In genomic region chr18:10833656-10834055, GRCh38 we compare ENCODE assay signal across 27 cellular contexts.
"Had no signal": no experiment of that assay in that cellular context is flagged by ENCODE, and none has a peak within 500 bp of the region (broad histone marks: within the 10 kb centered on the region; RNA-seq: fewer than 3 reads in every experiment).

No MANE protein-coding gene starts in this region.

- H3K9me3 Mint-ChIP-seq: activated CD4-positive, alpha-beta memory T cell treated with anti-CD3 and anti-CD28 coated beads, Interleukin-2, amount 10 ng/mL, durations not matched to agents 7 days and 5 days; activated CD4-positive, alpha-beta T cell treated with anti-CD3 and anti-CD28 coated beads, Interleukin-2, amount 10 ng/mL, durations not matched to agents 7 days and 5 days; activated naive CD4-positive, alpha-beta T cell treated with anti-CD3 and anti-CD28 coated beads, Interleukin-2, amount 10 ng/mL, durations not matched to agents 7 days and 5 days; activated naive CD4-positive, alpha-beta T cell treated with anti-CD3 and anti-CD28 coated beads, Interleukin-2, amount 50 U/mL, for 72 hours; activated naive CD8-positive, alpha-beta T cell treated with anti-CD3 and anti-CD28 coated beads, Interleukin-2, amount 10 ng/mL, durations not matched to agents 7 days and 5 days; activated T-cell treated with anti-CD3 and anti-CD28 coated beads, Interleukin-2, amount 50 U/mL, for 72 hours; central memory CD8-positive, alpha-beta T cell had no signal

- H3K27ac Mint-ChIP-seq: activated CD4-positive, alpha-beta memory T cell treated with anti-CD3 and anti-CD28 coated beads, Interleukin-2, amount 10 ng/mL, durations not matched to agents 7 days and 5 days; activated CD4-positive, alpha-beta T cell treated with anti-CD3 and anti-CD28 coated beads, Interleukin-2, amount 10 ng/mL, durations not matched to agents 7 days and 5 days; activated naive CD4-positive, alpha-beta T cell treated with anti-CD3 and anti-CD28 coated beads, Interleukin-2, amount 10 ng/mL, durations not matched to agents 7 days and 5 days; activated naive CD4-positive, alpha-beta T cell treated with anti-CD3 and anti-CD28 coated beads, Interleukin-2, amount 50 U/mL, for 72 hours; activated naive CD8-positive, alpha-beta T cell treated with anti-CD3 and anti-CD28 coated beads, Interleukin-2, amount 10 ng/mL, durations not matched to agents 7 days and 5 days; activated T-cell treated with anti-CD3 and anti-CD28 coated beads, Interleukin-2, amount 50 U/mL, for 24 hours; activated T-cell treated with anti-CD3 and anti-CD28 coated beads, Interleukin-2, amount 50 U/mL, for 72 hours; endodermal cell; WTC11 had no signal

- ATAC-seq: activated naive CD4-positive, alpha-beta T cell treated with anti-CD3 and anti-CD28 coated beads, Interleukin-2, amount 50 U/mL, for 72 hours; activated T-cell treated with anti-CD3 and anti-CD28 coated beads, Interleukin-2, amount 50 U/mL, for 72 hours; esophagus mucosa; gastroesophageal sphincter; WTC11 had no signal

- DNase-seq: activated CD4-positive, alpha-beta memory T cell treated with anti-CD3 and anti-CD28 coated beads, Interleukin-2, amount 10 ng/mL, durations not matched to agents 7 days and 5 days; activated CD4-positive, alpha-beta T cell treated with anti-CD3 and anti-CD28 coated beads for 1 hour; activated CD4-positive, alpha-beta T cell treated with anti-CD3 and anti-CD28 coated beads for 4 hours; activated CD4-positive, alpha-beta T cell treated with anti-CD3 and anti-CD28 coated beads, Interleukin-2, amount 10 ng/mL, durations not matched to agents 7 days and 5 days; activated CD4-positive, alpha-beta T cell treated with anti-CD3 and anti-CD28 coated beads, Interleukin-2, amount 50 U/mL, for 4 hours; activated CD8-positive, alpha-beta memory T cell treated with anti-CD3 and anti-CD28 coated beads, Interleukin-2, amount 50 U/mL, for 48 hours; activated gamma-delta T cell; activated naive CD4-positive, alpha-beta T cell; activated naive CD4-positive, alpha-beta T cell treated with anti-CD3 and anti-CD28 coated beads, Interleukin-2, amount 10 ng/mL, durations not matched to agents 7 days and 5 days; activated naive CD8-positive, alpha-beta T cell treated with anti-CD3 and anti-CD28 coated beads, Interleukin-2, amount 10 ng/mL, durations not matched to agents 7 days and 5 days; activated T-cell treated with anti-CD3 and anti-CD28 coated beads for 4 hours; activated T-cell treated with anti-CD3 and anti-CD28 coated beads, Interleukin-2, amount 50 U/mL, for 24 hours; activated T-cell treated with anti-CD3 and anti-CD28 coated beads, Interleukin-2, amount 50 U/mL, for 72 hours; amniotic stem cell; anterior cingulate cortex; brain microvascular endothelial cell; cortex of kidney; effector memory CD4-positive, alpha-beta T cell; foreskin melanocyte; T-helper 2 cell had no signal

- H3K4me3 Mint-ChIP-seq: activated CD4-positive, alpha-beta memory T cell treated with anti-CD3 and anti-CD28 coated beads, Interleukin-2, amount 10 ng/mL, durations not matched to agents 7 days and 5 days; activated CD4-positive, alpha-beta T cell treated with anti-CD3 and anti-CD28 coated beads, Interleukin-2, amount 10 ng/mL, durations not matched to agents 7 days and 5 days; activated naive CD4-positive, alpha-beta T cell treated with anti-CD3 and anti-CD28 coated beads, Interleukin-2, amount 10 ng/mL, durations not matched to agents 7 days and 5 days; activated naive CD8-positive, alpha-beta T cell treated with anti-CD3 and anti-CD28 coated beads, Interleukin-2, amount 10 ng/mL, durations not matched to agents 7 days and 5 days; activated T-cell treated with anti-CD3 and anti-CD28 coated beads, Interleukin-2, amount 50 U/mL, for 24 hours; activated T-cell treated with anti-CD3 and anti-CD28 coated beads, Interleukin-2, amount 50 U/mL, for 72 hours; central memory CD8-positive, alpha-beta T cell; endodermal cell; WTC11 had no signal

- H3K9me3 ChIP-seq: gastroesophageal sphincter had no signal

- H3K4me3 ChIP-seq: gastroesophageal sphincter had no signal

- H3K36me3 ChIP-seq: brain microvascular endothelial cell, gastroesophageal sphincter had no signal

- H3K27me3 ChIP-seq: brain microvascular endothelial cell, gastroesophageal sphincter had no signal

- H3K36me3 Mint-ChIP-seq: activated naive CD4-positive, alpha-beta T cell treated with anti-CD3 and anti-CD28 coated beads, Interleukin-2, amount 10 ng/mL, durations not matched to agents 7 days and 5 days; activated naive CD8-positive, alpha-beta T cell treated with anti-CD3 and anti-CD28 coated beads, Interleukin-2, amount 10 ng/mL, durations not matched to agents 7 days and 5 days had no signal

- H3K4me1 Mint-ChIP-seq: activated CD4-positive, alpha-beta memory T cell treated with anti-CD3 and anti-CD28 coated beads, Interleukin-2, amount 10 ng/mL, durations not matched to agents 7 days and 5 days; activated CD4-positive, alpha-beta T cell treated with anti-CD3 and anti-CD28 coated beads, Interleukin-2, amount 10 ng/mL, durations not matched to agents 7 days and 5 days; activated naive CD4-positive, alpha-beta T cell treated with anti-CD3 and anti-CD28 coated beads, Interleukin-2, amount 10 ng/mL, durations not matched to agents 7 days and 5 days; activated naive CD8-positive, alpha-beta T cell treated with anti-CD3 and anti-CD28 coated beads, Interleukin-2, amount 10 ng/mL, durations not matched to agents 7 days and 5 days; central memory CD8-positive, alpha-beta T cell; WTC11 had no signal

- H3K27ac ChIP-seq: brain microvascular endothelial cell, VCaP had no signal
